11 cellular contexts compared by ENCODE assay signal in the genomic region with DNA sequence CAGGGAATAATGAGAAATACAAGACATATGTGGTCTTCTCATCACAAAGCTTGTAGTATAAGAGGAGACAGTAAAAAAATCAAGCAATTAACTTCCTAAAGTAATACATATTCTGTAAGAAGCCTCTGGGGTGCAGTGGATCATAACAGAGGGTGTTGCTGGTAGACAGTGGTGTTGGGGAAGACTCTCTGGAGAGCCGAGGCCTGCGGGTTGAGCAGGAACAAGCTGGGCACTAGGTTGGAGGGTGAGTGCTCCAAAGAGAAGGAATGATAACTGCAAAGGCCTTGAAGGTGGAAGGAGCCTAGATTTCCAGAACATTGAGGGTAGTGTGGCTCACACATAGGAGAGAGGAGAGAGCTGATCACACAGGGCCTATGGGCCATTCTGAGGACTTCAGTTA. TPM values are rescaled to one million over a fixed set of nuclear protein-coding genes. Genes with fewer than 3 reads are reported as not detected.
DNase-seq lines count a peak whose midpoint lies in the region; ATAC-seq and TF ChIP-seq lines count a peak whose summit lies in the region.
"Had no signal": no experiment of that assay in that cellular context is flagged by ENCODE, and none has a peak within 500 bp of the region (broad histone marks: within the 10 kb centered on the region; RNA-seq: fewer than 3 reads in every experiment).

No MANE protein-coding gene starts in this region.

- no peak for TF ChIP-seq EP300 in upper lobe of left lung (IDR thresholded peaks at IDR 0.05)

- POLR2A ChIA-PET in naive thymus-derived CD4-positive, alpha-beta T cell (lab: Charles Lee): interaction anchor here (0.5 to 16.1 kb wide), 40 partner anchors 8 to 247 kb away, joined by 3 to 526 read pairs (median 12); a partner anchor contains a TSS

- in situ Hi-C loops in mammary epithelial cell (cut with MboI; ENCODE audit: low sequenced_read_pairs in 2 of 2): no loop called here

- H3K4me3 ChIP-seq in breast epithelium (peak overlapping the region; percentile 40 to 63 (median 44)), mammary epithelial cell (replicated peaks in 1 of 3; ENCODE audit: insufficient read depth in 1 of 3, low read depth in 2 of 3, low read length in 3 of 3) (no peak overlapping the region), upper lobe of left lung (peak overlapping the region; percentile 1 to 64 (median 50))
- peak overlapping the region; percentile 92 for H3K4me3 ChIP-seq in naive thymus-derived CD4-positive, alpha-beta T cell (ENCODE audit: low read length)
- H3K4me3 ChIP-seq: GM23248 had no signal

- dilution Hi-C loops in mammary epithelial cell (cut with HindIII; ENCODE audit: low sequenced_read_pairs): no loop called here

- no TSS peak for BruUV-seq in mammary epithelial cell (replicated peaks; lab: Mats Ljungman, UMichigan)

- no peaks in the 10 kb centered on the region for H3K9me3 ChIP-seq in breast epithelium
- H3K9me3 ChIP-seq in mammary epithelial cell (replicated peaks; ENCODE audit: insufficient read depth, low read length): no peaks in the 10 kb centered on the region
- peaks cover 11 to 38% (median 38%) of the 10 kb centered on the region in 3 experiments for H3K9me3 ChIP-seq in naive thymus-derived CD4-positive, alpha-beta T cell (ENCODE audit: control insufficient read depth in 2 of 3, low read length in 3 of 3)
- H3K9me3 ChIP-seq in upper lobe of left lung: no peaks in the 10 kb centered on the region

- H3K4me1 ChIP-seq in breast epithelium: no peaks in the 10 kb centered on the region
- H3K4me1 ChIP-seq in mammary epithelial cell (ENCODE audit: insufficient read depth, low read length): no peaks in the 10 kb centered on the region
- peaks cover 29 to 58% of the 10 kb centered on the region in 2 donors for H3K4me1 ChIP-seq in naive thymus-derived CD4-positive, alpha-beta T cell (ENCODE audit: control insufficient read depth in 2 of 2, insufficient read depth in 2 of 2, low read length in 2 of 2)
- peaks cover 11 to 17% (median 12%) of the 10 kb centered on the region in 4 donors for H3K4me1 ChIP-seq in upper lobe of left lung

- H3K4me1 Mint-ChIP-seq in naive thymus-derived CD4-positive, alpha-beta T cell: peaks cover 33 to 79% (median 70%) of the 10 kb centered on the region in 7 donors
- H3K4me1 Mint-ChIP-seq: neural crest cell had no signal

- CTCF ChIA-PET in mammary epithelial cell (lab: Charles Lee; ENCODE audit: low non-redundant PET): no interaction called here
- CTCF ChIA-PET in naive thymus-derived CD4-positive, alpha-beta T cell (lab: Charles Lee): interaction anchor here (1.1 to 6.2 kb wide), 16 partner anchors 22 to 187 kb away, joined by 3 to 56 read pairs (median 6); a partner anchor contains a TSS

- peak overlapping the region; percentile 92 to 99 (median 97) for H3K27ac Mint-ChIP-seq in naive thymus-derived CD4-positive, alpha-beta T cell

- H3K36me3 ChIP-seq in breast epithelium (no peaks in the 10 kb centered on the region), mammary epithelial cell (ENCODE audit: insufficient read depth, low read length) (no peaks in the 10 kb centered on the region), upper lobe of left lung (peaks cover 0 to 37% (median 19%) of the 10 kb centered on the region in 4 donors)
- peaks cover 35 to 45% (median 36%) of the 10 kb centered on the region in 3 experiments for H3K36me3 ChIP-seq in naive thymus-derived CD4-positive, alpha-beta T cell (ENCODE audit: control insufficient read depth in 2 of 3, insufficient read depth in 3 of 3, low read length in 3 of 3)

- no peak overlapping the region for H2AFZ ChIP-seq in mammary epithelial cell (ENCODE audit: low read depth, low read length)
- H2AFZ ChIP-seq: GM23248 had no signal

- no peak for TF ChIP-seq POLR2A in breast epithelium (IDR thresholded peaks at IDR 0.05)
- no peak for TF ChIP-seq POLR2A in upper lobe of left lung (IDR thresholded peaks at IDR 0.05)

- no peaks in the 10 kb centered on the region for H4K20me1 ChIP-seq in mammary epithelial cell (ENCODE audit: insufficient read depth, low read length)

- no peaks in the 10 kb centered on the region for H3K27me3 ChIP-seq in breast epithelium
- no peaks in the 10 kb centered on the region for H3K27me3 ChIP-seq in mammary epithelial cell (ENCODE audit: insufficient read depth, low read length)
- H3K27me3 ChIP-seq in naive thymus-derived CD4-positive, alpha-beta T cell (ENCODE audit: control insufficient read depth in 2 of 2, insufficient read depth in 2 of 2, low read length in 2 of 2): no peaks in the 10 kb centered on the region
- H3K27me3 ChIP-seq in upper lobe of left lung: no peaks in the 10 kb centered on the region

- 96% methylated on average over 2 of the region's 2 CpGs for WGBS in mammary epithelial cell (ENCODE audit: low coverage, missing lambda C conversion rate)
- WGBS in upper lobe of left lung, 2 donors: 41 to 42% methylated on average over 2 of the region's 2 CpGs

- H3K27me3 Mint-ChIP-seq in naive thymus-derived CD4-positive, alpha-beta T cell: no peaks in the 10 kb centered on the region

- no peaks in the 10 kb centered on the region for H3K79me2 ChIP-seq in mammary epithelial cell (ENCODE audit: insufficient read depth, low read length)

- no peak overlapping the region for H3K9ac ChIP-seq in mammary epithelial cell (ENCODE audit: insufficient read depth, low read length)
- H3K9ac ChIP-seq: GM23248 had no signal

- DNase-seq in breast epithelium (ENCODE audit: low spot score in 2 of 2) (no peak), mammary epithelial cell (no peak), dedifferentiated amniotic fluid mesenchymal stem cell (ENCODE audit: extremely low spot score) (peak; percentile 13), upper lobe of left lung (no peak), mucosa of gallbladder (ENCODE audit: low spot score) (no peak)
- peak in 7 of 9 donors; percentile 31 to 64 (median 50) for DNase-seq in naive thymus-derived CD4-positive, alpha-beta T cell
- DNase-seq: GM23248, NCI-H2029 treated with DMSO at 0.1 percent for 48 hours had no signal

- H3K4me3 Mint-ChIP-seq in naive thymus-derived CD4-positive, alpha-beta T cell: peak overlapping the region; percentile 87 to 99 (median 96)
- H3K4me3 Mint-ChIP-seq: neural crest cell had no signal

- peak; percentile 60 for ATAC-seq in naive thymus-derived CD4-positive, alpha-beta T cell
- ATAC-seq in upper lobe of left lung (ENCODE audit: low FRiP score in 2 of 2) (peak in 1 of 2 donors; percentile 56), HG02610 (IDR thresholded peaks at IDR 0.05; ENCODE audit: unreplicated experiment) (no peak), GM19023 (IDR thresholded peaks at IDR 0.05; ENCODE audit: unreplicated experiment) (no peak)

- peaks cover 6 to 53% (median 45%) of the 10 kb centered on the region in 11 donors for H3K9me3 Mint-ChIP-seq in naive thymus-derived CD4-positive, alpha-beta T cell

- H3K27ac ChIP-seq in breast epithelium: peak overlapping the region in 1 of 2 donors; percentile 78
- H3K27ac ChIP-seq in mammary epithelial cell (ENCODE audit: insufficient read depth, low read depth, low read length): no peak overlapping the region
- peak overlapping the region; percentile 84 for H3K27ac ChIP-seq in naive thymus-derived CD4-positive, alpha-beta T cell (ENCODE audit: low read depth, low read length)
- peak overlapping the region; percentile 81 to 90 (median 84) for H3K27ac ChIP-seq in upper lobe of left lung
- H3K27ac ChIP-seq: GM23248 had no signal

- no peak overlapping the region for H3K4me2 ChIP-seq in mammary epithelial cell (ENCODE audit: insufficient read depth, low read depth, low read length)

- TF ChIP-seq CTCF in breast epithelium (IDR thresholded peaks at IDR 0.05): no peak
- no peak for TF ChIP-seq CTCF in mammary epithelial cell (conservative IDR thresholded peaks at IDR 0.05 in 1 of 2, IDR thresholded peaks at IDR 0.05 in 1 of 2; ENCODE audit: extremely low read depth in 1 of 2, insufficient read depth in 1 of 2, low read depth in 1 of 2, low read length in 2 of 2)
- no peak for TF ChIP-seq CTCF in upper lobe of left lung (IDR thresholded peaks at IDR 0.05)

- peaks cover 46 to 67% (median 64%) of the 10 kb centered on the region in 5 donors for H3K36me3 Mint-ChIP-seq in naive thymus-derived CD4-positive, alpha-beta T cell

- intact Hi-C loops in breast epithelium (cut with DNase I; ENCODE audit: low total_unique reads): no loop called here
- intact Hi-C loops in mammary epithelial cell (cut with micrococcal nuclease): no loop called here
- intact Hi-C loops in naive thymus-derived CD4-positive, alpha-beta T cell (cut with micrococcal nuclease): loop anchor here (1.0 to 10.0 kb wide), 16 partner anchors 50 to 284 kb away; a partner anchor contains a TSS

RNA-seq across cellular contexts. Expression of a gene that starts 1.5 kb away (rescaled TPM):
- total RNA-seq in breast epithelium (10 to 100 TPM; 19.3 to 29.8 (median 29.2) TPM), mammary epithelial cell (not detected), upper lobe of left lung (10 to 100 TPM; 34.0 to 78.9 (median 43.0) TPM), mucosa of gallbladder (39.9 TPM)
- not detected for polyA plus RNA-seq in mammary epithelial cell
- not detected for polyA minus RNA-seq in mammary epithelial cell
- 100 to 1,000 TPM in 4 of 5 experiments, 10 to 100 TPM in 1; 74.9 to 413 (median 406) TPM for total RNA-seq in naive thymus-derived CD4-positive, alpha-beta T cell
- polyA plus RNA-seq in naive thymus-derived CD4-positive, alpha-beta T cell: 100 to 1,000 TPM; 405 to 762 TPM
- total RNA-seq: GM23248, neural crest cell had no signal
- polyA plus RNA-seq: GM23248 had no signal

RNA-seq across cellular contexts. Expression of a gene that starts 54.0 kb away (rescaled TPM):
- total RNA-seq in breast epithelium (10 to 100 TPM in 2 of 3 donors, 1 to 10 TPM in 1; 9.4 to 22.1 (median 15.7) TPM), mammary epithelial cell (not detected), upper lobe of left lung (10 to 100 TPM; 32.5 to 45.0 (median 36.8) TPM), mucosa of gallbladder (16.9 TPM)
- not detected for polyA plus RNA-seq in mammary epithelial cell
- not detected for polyA minus RNA-seq in mammary epithelial cell
- total RNA-seq in naive thymus-derived CD4-positive, alpha-beta T cell: 100 to 1,000 TPM in 3 of 5 experiments, 10 to 100 TPM in 2; 66.3 to 555 (median 321) TPM
- 1,000 to 10,000 TPM in 1 of 2 donors, 100 to 1,000 TPM in 1; 772 to 1,293 TPM for polyA plus RNA-seq in naive thymus-derived CD4-positive, alpha-beta T cell
- total RNA-seq: GM23248, neural crest cell had no signal
- polyA plus RNA-seq: GM23248 had no signal

Comparison
In these comparisons a context has a peak if more than half of its experiments do, and no peak if none do; other contexts are left out.
1. H3K4me3 ChIP-seq: peak in breast epithelium (3 of 3), naive thymus-derived CD4-positive, alpha-beta T cell (single experiment) and upper lobe of left lung (4 of 4); none in mammary epithelial cell (0 of 3).
2. RNA of a gene that starts 1.5 kb away (total RNA-seq): 74.9 to 413 TPM in naive thymus-derived CD4-positive, alpha-beta T cell, 34.0 to 78.9 TPM in upper lobe of left lung, 39.9 TPM in mucosa of gallbladder (single experiment) and 19.3 to 29.8 TPM in breast epithelium; not detected in mammary epithelial cell; every median in the first group is over 10 times any median in the second.
3. RNA of a gene that starts 54.0 kb away (total RNA-seq): 66.3 to 555 TPM in naive thymus-derived CD4-positive, alpha-beta T cell, 32.5 to 45.0 TPM in upper lobe of left lung, 16.9 TPM in mucosa of gallbladder (single experiment) and 9.4 to 22.1 TPM in breast epithelium; not detected in mammary epithelial cell; every median in the first group is over 10 times any median in the second.
4. DNase-seq: peak in dedifferentiated amniotic fluid mesenchymal stem cell (single experiment) and naive thymus-derived CD4-positive, alpha-beta T cell (7 of 9); none in breast epithelium (0 of 2), mammary epithelial cell (single experiment), upper lobe of left lung (0 of 2) and mucosa of gallbladder (single experiment).
5. intact Hi-C loops: an anchor here in naive thymus-derived CD4-positive, alpha-beta T cell (1.0 to 10.0 kb wide); none called in breast epithelium and mammary epithelial cell.